ENCODE assay signal across 1 cellular context in the genomic region with DNA sequence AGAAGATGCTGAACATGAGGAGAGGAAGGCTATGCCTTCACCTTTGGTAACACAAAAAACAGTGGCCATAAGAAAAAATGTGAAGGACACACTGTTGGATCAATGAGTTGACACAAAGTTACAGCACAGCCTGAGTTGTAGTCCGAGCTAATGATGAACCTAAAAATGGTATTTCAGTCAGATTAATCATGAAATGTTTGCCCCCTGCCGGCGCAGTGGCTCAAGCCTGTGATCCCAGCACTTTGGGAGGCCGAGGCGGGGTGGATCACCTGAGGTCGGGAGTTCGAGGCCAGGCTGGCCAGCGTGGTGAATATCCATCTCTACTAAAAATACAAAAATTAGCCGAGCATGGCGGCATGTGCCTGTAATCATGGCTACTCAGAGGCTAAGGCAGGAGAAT.
TF ChIP-seq lines count a peak whose summit lies in the region.

No MANE protein-coding gene starts in this region.

TF ChIP-seq in GM23338, 12 proteins besides CTCF, POLR2A, EP300 and RAD21 (continued from another document):
- TF ChIP-seq, protein P1, sequence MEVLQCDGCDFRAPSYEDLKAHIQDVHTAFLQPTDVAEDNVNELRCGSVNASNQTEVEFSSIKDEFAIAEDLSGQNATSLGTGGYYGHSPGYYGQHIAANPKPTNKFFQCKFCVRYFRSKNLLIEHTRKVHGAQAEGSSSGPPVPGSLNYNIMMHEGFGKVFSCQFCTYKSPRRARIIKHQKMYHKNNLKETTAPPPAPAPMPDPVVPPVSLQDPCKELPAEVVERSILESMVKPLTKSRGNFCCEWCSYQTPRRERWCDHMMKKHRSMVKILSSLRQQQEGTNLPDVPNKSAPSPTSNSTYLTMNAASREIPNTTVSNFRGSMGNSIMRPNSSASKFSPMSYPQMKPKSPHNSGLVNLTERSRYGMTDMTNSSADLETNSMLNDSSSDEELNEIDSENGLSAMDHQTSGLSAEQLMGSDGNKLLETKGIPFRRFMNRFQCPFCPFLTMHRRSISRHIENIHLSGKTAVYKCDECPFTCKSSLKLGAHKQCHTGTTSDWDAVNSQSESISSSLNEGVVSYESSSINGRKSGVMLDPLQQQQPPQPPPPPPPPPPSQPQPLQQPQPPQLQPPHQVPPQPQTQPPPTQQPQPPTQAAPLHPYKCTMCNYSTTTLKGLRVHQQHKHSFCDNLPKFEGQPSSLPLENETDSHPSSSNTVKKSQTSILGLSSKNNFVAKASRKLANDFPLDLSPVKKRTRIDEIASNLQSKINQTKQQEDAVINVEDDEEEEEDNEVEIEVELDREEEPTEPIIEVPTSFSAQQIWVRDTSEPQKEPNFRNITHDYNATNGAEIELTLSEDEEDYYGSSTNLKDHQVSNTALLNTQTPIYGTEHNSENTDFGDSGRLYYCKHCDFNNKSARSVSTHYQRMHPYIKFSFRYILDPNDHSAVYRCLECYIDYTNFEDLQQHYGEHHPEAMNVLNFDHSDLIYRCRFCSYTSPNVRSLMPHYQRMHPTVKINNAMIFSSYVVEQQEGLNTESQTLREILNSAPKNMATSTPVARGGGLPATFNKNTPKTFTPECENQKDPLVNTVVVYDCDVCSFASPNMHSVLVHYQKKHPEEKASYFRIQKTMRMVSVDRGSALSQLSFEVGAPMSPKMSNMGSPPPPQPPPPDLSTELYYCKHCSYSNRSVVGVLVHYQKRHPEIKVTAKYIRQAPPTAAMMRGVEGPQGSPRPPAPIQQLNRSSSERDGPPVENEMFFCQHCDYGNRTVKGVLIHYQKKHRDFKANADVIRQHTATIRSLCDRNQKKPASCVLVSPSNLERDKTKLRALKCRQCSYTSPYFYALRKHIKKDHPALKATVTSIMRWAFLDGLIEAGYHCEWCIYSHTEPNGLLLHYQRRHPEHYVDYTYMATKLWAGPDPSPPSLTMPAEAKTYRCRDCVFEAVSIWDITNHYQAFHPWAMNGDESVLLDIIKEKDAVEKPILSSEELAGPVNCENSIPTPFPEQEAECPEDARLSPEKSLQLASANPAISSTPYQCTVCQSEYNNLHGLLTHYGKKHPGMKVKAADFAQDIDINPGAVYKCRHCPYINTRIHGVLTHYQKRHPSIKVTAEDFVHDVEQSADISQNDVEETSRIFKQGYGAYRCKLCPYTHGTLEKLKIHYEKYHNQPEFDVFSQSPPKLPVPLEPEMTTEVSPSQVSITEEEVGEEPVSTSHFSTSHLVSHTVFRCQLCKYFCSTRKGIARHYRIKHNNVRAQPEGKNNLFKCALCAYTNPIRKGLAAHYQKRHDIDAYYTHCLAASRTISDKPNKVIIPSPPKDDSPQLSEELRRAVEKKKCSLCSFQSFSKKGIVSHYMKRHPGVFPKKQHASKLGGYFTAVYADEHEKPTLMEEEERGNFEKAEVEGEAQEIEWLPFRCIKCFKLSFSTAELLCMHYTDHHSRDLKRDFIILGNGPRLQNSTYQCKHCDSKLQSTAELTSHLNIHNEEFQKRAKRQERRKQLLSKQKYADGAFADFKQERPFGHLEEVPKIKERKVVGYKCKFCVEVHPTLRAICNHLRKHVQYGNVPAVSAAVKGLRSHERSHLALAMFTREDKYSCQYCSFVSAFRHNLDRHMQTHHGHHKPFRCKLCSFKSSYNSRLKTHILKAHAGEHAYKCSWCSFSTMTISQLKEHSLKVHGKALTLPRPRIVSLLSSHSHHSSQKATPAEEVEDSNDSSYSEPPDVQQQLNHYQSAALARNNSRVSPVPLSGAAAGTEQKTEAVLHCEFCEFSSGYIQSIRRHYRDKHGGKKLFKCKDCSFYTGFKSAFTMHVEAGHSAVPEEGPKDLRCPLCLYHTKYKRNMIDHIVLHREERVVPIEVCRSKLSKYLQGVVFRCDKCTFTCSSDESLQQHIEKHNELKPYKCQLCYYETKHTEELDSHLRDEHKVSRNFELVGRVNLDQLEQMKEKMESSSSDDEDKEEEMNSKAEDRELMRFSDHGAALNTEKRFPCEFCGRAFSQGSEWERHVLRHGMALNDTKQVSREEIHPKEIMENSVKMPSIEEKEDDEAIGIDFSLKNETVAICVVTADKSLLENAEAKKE (CRISPR knock-in tag; IDR thresholded peaks at IDR 0.05) = no peak
- TF ChIP-seq JUNB (IDR thresholded peaks at IDR 0.05; ENCODE audit: unreplicated experiment) (no peak), STAT1 (IDR thresholded peaks at IDR 0.05; ENCODE audit: unreplicated experiment) (no peak), NANOG (IDR thresholded peaks at IDR 0.05; ENCODE audit: borderline replicate concordance) (no peak), ZNF114 (CRISPR knock-in tag; IDR thresholded peaks at IDR 0.05) (no peak)
- TF ChIP-seq, protein P2, sequence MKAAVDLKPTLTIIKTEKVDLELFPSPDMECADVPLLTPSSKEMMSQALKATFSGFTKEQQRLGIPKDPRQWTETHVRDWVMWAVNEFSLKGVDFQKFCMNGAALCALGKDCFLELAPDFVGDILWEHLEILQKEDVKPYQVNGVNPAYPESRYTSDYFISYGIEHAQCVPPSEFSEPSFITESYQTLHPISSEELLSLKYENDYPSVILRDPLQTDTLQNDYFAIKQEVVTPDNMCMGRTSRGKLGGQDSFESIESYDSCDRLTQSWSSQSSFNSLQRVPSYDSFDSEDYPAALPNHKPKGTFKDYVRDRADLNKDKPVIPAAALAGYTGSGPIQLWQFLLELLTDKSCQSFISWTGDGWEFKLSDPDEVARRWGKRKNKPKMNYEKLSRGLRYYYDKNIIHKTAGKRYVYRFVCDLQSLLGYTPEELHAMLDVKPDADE (IDR thresholded peaks at IDR 0.05) = no peak
